32 cellular contexts compared by ENCODE assay signal in the genomic region with DNA sequence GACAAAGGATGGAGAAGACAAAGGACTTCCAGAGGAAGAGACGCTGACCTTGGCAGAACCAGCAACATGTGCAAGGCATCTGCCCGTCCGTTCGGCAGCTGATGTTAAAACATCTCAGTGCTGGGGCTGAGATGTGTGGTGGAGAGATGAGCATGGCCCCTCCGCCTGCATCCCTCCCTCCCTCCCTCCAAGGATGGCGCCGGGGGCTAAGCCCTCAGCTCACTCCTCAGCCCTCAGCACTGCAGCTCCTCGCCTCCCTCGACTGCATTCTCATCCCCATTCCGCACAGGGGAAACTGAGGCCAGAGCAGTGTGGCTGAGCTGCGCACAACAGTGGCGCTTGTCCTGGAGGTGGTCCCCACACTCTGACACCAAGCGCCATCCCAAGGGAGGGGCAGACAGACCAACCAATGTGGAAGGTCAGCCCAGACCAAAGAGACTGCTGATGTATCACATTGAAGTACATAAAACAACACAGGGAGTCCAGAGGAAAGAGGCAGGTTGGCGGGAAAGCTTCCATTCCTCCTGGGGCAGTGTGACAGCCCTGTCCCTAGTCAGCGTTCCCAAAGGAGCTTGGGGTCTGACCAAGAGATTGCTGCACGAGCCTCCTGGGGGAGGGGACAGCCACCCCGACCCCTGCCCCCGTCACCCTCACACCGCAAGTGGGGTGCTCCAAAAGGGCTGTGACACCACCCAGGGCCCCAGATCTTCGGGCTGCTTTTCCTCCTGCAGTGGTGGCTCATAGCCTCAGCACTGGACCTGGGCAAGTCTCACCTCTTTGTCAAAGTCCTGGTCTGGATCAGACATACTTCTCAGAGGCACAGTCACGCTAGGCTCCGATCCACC. TPM values are rescaled to one million over a fixed set of nuclear protein-coding genes. Genes with fewer than 3 reads are reported as not detected.
"Had no signal": no experiment of that assay in that cellular context is flagged by ENCODE, and none has a peak within 500 bp of the region (broad histone marks: within the 10 kb centered on the region; RNA-seq: fewer than 3 reads in every experiment).

No MANE protein-coding gene starts in this region.

- H3K36me3 Mint-ChIP-seq: activated CD4-positive, alpha-beta memory T cell treated with anti-CD3 and anti-CD28 coated beads for 36 hours; activated naive CD8-positive, alpha-beta T cell; IgD-negative memory B cell had no signal

- H3K27me3 ChIP-seq: adrenal gland, body of pancreas, SJSA1 had no signal

- H3K27me3 Mint-ChIP-seq: activated CD4-positive, alpha-beta memory T cell treated with anti-CD3 and anti-CD28 coated beads for 36 hours; activated CD4-positive, alpha-beta T cell treated with anti-CD3 and anti-CD28 coated beads, Interleukin-2, amount 10 ng/mL, durations not matched to agents 7 days and 5 days; activated naive CD8-positive, alpha-beta T cell; IgD-negative memory B cell had no signal

- H3K9me3 ChIP-seq: adrenal gland, body of pancreas, SJSA1 had no signal

- H3K4me1 ChIP-seq: adrenal gland, body of pancreas, SJSA1 had no signal

- H3K4me3 Mint-ChIP-seq: activated CD4-positive, alpha-beta memory T cell treated with anti-CD3 and anti-CD28 coated beads for 36 hours; activated CD4-positive, alpha-beta T cell treated with anti-CD3 and anti-CD28 coated beads, Interleukin-2, amount 10 ng/mL, durations not matched to agents 7 days and 5 days; activated naive CD8-positive, alpha-beta T cell; activated T-cell treated with anti-CD3 and anti-CD28 coated beads, Interleukin-2, amount 50 U/mL, for 4 hours; IgD-negative memory B cell; T-helper 1 cell treated with Interleukin-12 subunit alpha and Interleukin-12 subunit beta and Interleukin-4 antibody, amounts not matched to agents 30 μg/mL and 1 μg/mL, for 36 hours; WTC11 had no signal

- ATAC-seq: activated T-cell treated with anti-CD3 and anti-CD28 coated beads, Interleukin-2, amount 50 U/mL, for 4 hours; body of pancreas; PC-3; SK-N-SH treated with all-trans-retinoic acid at 6 μM for 48 hours; WTC11 had no signal

- H3K4me1 Mint-ChIP-seq: activated CD4-positive, alpha-beta T cell treated with anti-CD3 and anti-CD28 coated beads, Interleukin-2, amount 10 ng/mL, durations not matched to agents 7 days and 5 days; WTC11 had no signal

- H3K27ac ChIP-seq: adrenal gland, body of pancreas, SJSA1 had no signal

- H3K9me3 Mint-ChIP-seq: activated CD4-positive, alpha-beta memory T cell treated with anti-CD3 and anti-CD28 coated beads for 36 hours; activated CD4-positive, alpha-beta T cell treated with anti-CD3 and anti-CD28 coated beads, Interleukin-2, amount 10 ng/mL, durations not matched to agents 7 days and 5 days; activated T-cell treated with anti-CD3 and anti-CD28 coated beads, Interleukin-2, amount 50 U/mL, for 4 hours; IgD-negative memory B cell; T-helper 1 cell treated with Interleukin-12 subunit alpha and Interleukin-12 subunit beta and Interleukin-4 antibody, amounts not matched to agents 30 μg/mL and 1 μg/mL, for 36 hours; WTC11 had no signal

- FAIRE-seq: bronchial epithelial cell, RCC 7860 had no signal

- H3K27ac Mint-ChIP-seq: activated CD4-positive, alpha-beta memory T cell treated with anti-CD3 and anti-CD28 coated beads for 36 hours; activated CD4-positive, alpha-beta T cell treated with anti-CD3 and anti-CD28 coated beads, Interleukin-2, amount 10 ng/mL, durations not matched to agents 7 days and 5 days; activated naive CD8-positive, alpha-beta T cell; IgD-negative memory B cell; T-helper 1 cell treated with Interleukin-12 subunit alpha and Interleukin-12 subunit beta and Interleukin-4 antibody, amounts not matched to agents 30 μg/mL and 1 μg/mL, for 36 hours; WTC11 had no signal

- DNase-seq: activated CD4-positive, alpha-beta memory T cell treated with anti-CD3 and anti-CD28 coated beads for 36 hours; activated CD4-positive, alpha-beta T cell treated with anti-CD3 and anti-CD28 coated beads for 1 hour; activated CD4-positive, alpha-beta T cell treated with anti-CD3 and anti-CD28 coated beads, Interleukin-2, amount 10 ng/mL, durations not matched to agents 7 days and 5 days; activated CD8-positive, alpha-beta memory T cell treated with anti-CD3 and anti-CD28 coated beads for 24 hours; activated effector memory CD4-positive, alpha-beta T cell treated with anti-CD3 and anti-CD28 coated beads, Interleukin-2, amount 50 U/mL, for 16 hours; activated naive CD4-positive, alpha-beta T cell treated with Interleukin-2 at 50 U/mL for 16 hours; activated T-cell treated with anti-CD3 and anti-CD28 coated beads, Interleukin-2, amount 50 U/mL, for 4 hours; adrenal gland; body of pancreas; KG1; MV-4-11; NCI-H1092 treated with DMSO at 0.1 percent for 48 hours; NCI-H1417 treated with DMSO at 0.1 percent for 48 hours; NCI-H1694; NCI-H2029 treated with DMSO at 0.1 percent for 48 hours; NCI-H345; NCI-H510A; NCI-H526 treated with DMSO at 0.1 percent for 48 hours; NK-92 treated with Interleukin-12 subunit alpha and Interleukin-12 subunit beta, amount 100 ng/mL, for 24 hours; PC-3; SHP77; T-helper 9 cell had no signal

- H3K4me3 ChIP-seq: adrenal gland, body of pancreas, SJSA1 had no signal

RNA-seq across cellular contexts. Expression of a gene that starts 15.1 kb away (rescaled TPM):
- total RNA-seq: LHCN-M2, M059J, PC-3, SJSA1 had no signal
